ENCODE assay signal across 9 cellular contexts in genomic region chr3:141383555-141384129, GRCh38. TPM values are rescaled to one million over a fixed set of nuclear protein-coding genes. Genes with fewer than 3 reads are reported as not detected.
DNase-seq lines count a peak whose midpoint lies in the region; ATAC-seq and TF ChIP-seq lines count a peak whose summit lies in the region.
"Had no signal": no experiment of that assay in that cellular context is flagged by ENCODE, and none has a peak within 500 bp of the region (broad histone marks: within the 10 kb centered on the region; RNA-seq: fewer than 3 reads in every experiment).

No MANE protein-coding gene starts in this region.

- peaks cover 30 to 67% of the 10 kb centered on the region in 2 experiments for H3K79me1 ChIP-seq in IMR-90 (ENCODE audit: low read depth in 1 of 2, low read length in 2 of 2)

- H2BK5ac ChIP-seq in IMR-90 (ENCODE audit: low read depth, low read length, poor library complexity, severe bottlenecking): peak overlapping the region; percentile 91

- H3K36me3 ChIP-seq in A673 (ENCODE audit: insufficient read depth, low read length, poor library complexity, severe bottlenecking): no peaks in the 10 kb centered on the region
- H3K36me3 ChIP-seq in IMR-90 (ENCODE audit: control insufficient read depth, insufficient read depth, low read length): peaks cover 27% of the 10 kb centered on the region

- CTCF ChIA-PET in A673 (lab: Charles Lee): interaction anchor here (0.6 kb wide), 1 partner anchor 320 kb away, joined by 3 read pairs; no protein-coding TSS in a partner anchor
- CTCF ChIA-PET in IMR-90 (lab: Yijun Ruan, JAX): interaction anchor here (0.6 to 2.8 kb wide), 7 partner anchors 14 to 152 kb away, joined by 3 to 11 read pairs (median 4); partner anchors contain the start of gene PXYLP1
- CTCF ChIA-PET in GM10248 (lab: Yijun Ruan, JAX): interaction anchor here (0.8 to 10.6 kb wide), 15 partner anchors 9 to 79 kb away, joined by 3 to 143 read pairs (median 6); partner anchors contain the start of gene ZBTB38
- CTCF ChIA-PET in T-cell (lab: Charles Lee): interaction anchor here in 1 of 2 donors (0.6 to 0.9 kb wide), 3 partner anchors 23 to 284 kb away, joined by 3 to 6 read pairs (median 3); no protein-coding TSS in a partner anchor

- in situ Hi-C loops in IMR-90 (cut with MboI; ENCODE audit: low sequenced_read_pairs): no loop called here

- H3K9me1 ChIP-seq in IMR-90 (ENCODE audit: insufficient read depth, low read length): peaks cover 18% of the 10 kb centered on the region; the same call in 1 of the 2 replicates

- intact Hi-C loops in A673 (cut with micrococcal nuclease; ENCODE audit: unreplicated experiment): no loop called here
- intact Hi-C loops in IMR-90 (cut with micrococcal nuclease): loop anchor here (2.0 kb wide), 2 partner anchors 15 to 69 kb away; partner anchors contain the start of gene ZBTB38

- H2BK20ac ChIP-seq in IMR-90 (ENCODE audit: low read depth, low read length): peak overlapping the region; percentile 64

- H2BK120ac ChIP-seq in IMR-90 (ENCODE audit: low read depth, low read length): peak overlapping the region; percentile 86

- BruUV-seq in A673 (replicated peaks; lab: Mats Ljungman, UMichigan) (no TSS peak), IMR-90 (replicated peaks; lab: Mats Ljungman, UMichigan) (no TSS peak)

- peaks cover 2% of the 10 kb centered on the region for H3K36me3 Mint-ChIP-seq in mesothelial cell of epicardium
- no peaks in the 10 kb centered on the region for H3K36me3 Mint-ChIP-seq in T-cell

- ATAC-seq in IMR-90 (ENCODE audit: low read depth) (peak; percentile 52), GM18867 (IDR thresholded peaks at IDR 0.05; ENCODE audit: unreplicated experiment) (no peak), T-cell (replicated peaks in 1 of 4) (no peak)

- H3K27ac Mint-ChIP-seq in mesothelial cell of epicardium: peak overlapping the region; percentile 89
- H3K27ac Mint-ChIP-seq in T-cell: no peak overlapping the region

- H4K20me1 ChIP-seq in IMR-90 (ENCODE audit: insufficient read depth, low read length): no peaks in the 10 kb centered on the region

- H3K4me1 Mint-ChIP-seq in mesothelial cell of epicardium (peaks cover 59% of the 10 kb centered on the region), T-cell (peaks cover 0 to 22% (median 20%) of the 10 kb centered on the region in 3 donors)

- H3K4me3 ChIP-seq in A673 (ENCODE audit: low read depth, low read length, poor library complexity, severe bottlenecking) (peak overlapping the region; percentile 1), IMR-90 (ENCODE audit: insufficient read depth, low read depth, low read length) (peak overlapping the region; percentile 44)

- H3K56ac ChIP-seq in IMR-90 (ENCODE audit: extremely low read depth, insufficient read depth, low read length): peak overlapping the region; percentile 83

- H3K27ac ChIP-seq in A673 (ENCODE audit: low read depth, low read length, poor library complexity, severe bottlenecking): peak overlapping the region; percentile 10
- H3K27ac ChIP-seq in IMR-90 (ENCODE audit: insufficient read depth, low read length): peak overlapping the region; percentile 95

- no peak for TF ChIP-seq POLR2A in IMR-90 (IDR thresholded peaks at IDR 0.05; ENCODE audit: low read depth, low read length)

- H4K91ac ChIP-seq in IMR-90 (ENCODE audit: insufficient read depth, low read depth, low read length): peak overlapping the region; percentile 90

- H2AFZ ChIP-seq in IMR-90 (replicated peaks; ENCODE audit: low read length, poor library complexity): no peak overlapping the region

- dilution Hi-C loops in IMR-90 (cut with HindIII; ENCODE audit: low sequenced_read_pairs, unreplicated experiment): no loop called here

- peak overlapping the region; percentile 6 for H2AK9ac ChIP-seq in IMR-90 (replicated peaks; ENCODE audit: low read depth, low read length, poor library complexity)

- no peaks in the 10 kb centered on the region for H3K27me3 Mint-ChIP-seq in mesothelial cell of epicardium (ENCODE audit: low read depth)
- no peaks in the 10 kb centered on the region for H3K27me3 Mint-ChIP-seq in T-cell

- peak overlapping the region; percentile 86 for H2BK15ac ChIP-seq in IMR-90 (ENCODE audit: low read depth, low read length)

- peak overlapping the region; percentile 92 for H3K18ac ChIP-seq in IMR-90 (ENCODE audit: low read depth, low read length)

- no peaks in the 10 kb centered on the region for H3K9me3 Mint-ChIP-seq in mesothelial cell of epicardium
- no peaks in the 10 kb centered on the region for H3K9me3 Mint-ChIP-seq in T-cell

- H3K4me3 Mint-ChIP-seq in mesothelial cell of epicardium (peak overlapping the region; percentile 44), T-cell (no peak overlapping the region)

- H3K9me3 ChIP-seq in A673 (ENCODE audit: low read depth, low read length, poor library complexity, severe bottlenecking) (no peaks in the 10 kb centered on the region), IMR-90 (ENCODE audit: control insufficient read depth, insufficient read depth, low read length) (no peaks in the 10 kb centered on the region)

- H3K4me2 ChIP-seq in IMR-90 (ENCODE audit: low read depth, low read length): peak overlapping the region; percentile 91

- TF ChIP-seq CTCF in A673 (conservative IDR thresholded peaks at IDR 0.05; ENCODE audit: low read depth, low read length) (no peak), IMR-90 (conservative IDR thresholded peaks at IDR 0.05; ENCODE audit: low read depth, low read length) (no peak), mesothelial cell of epicardium (IDR thresholded peaks at IDR 0.05; ENCODE audit: unreplicated experiment) (no peak), GM10248 (IDR thresholded peaks at IDR 0.05; ENCODE audit: control extremely low read depth, extremely low read depth, low read depth, missing control alignments) (no peak)

- H3K9ac ChIP-seq in IMR-90 (ENCODE audit: low read depth, low read length): peak overlapping the region; percentile 88

- H3K4ac ChIP-seq in IMR-90 (ENCODE audit: low read depth, low read length): peak overlapping the region; percentile 82

- H3K14ac ChIP-seq in IMR-90 (replicated peaks; ENCODE audit: low read depth, low read length): peak overlapping the region; percentile 88

- H3K23ac ChIP-seq in IMR-90 (ENCODE audit: low read depth, low read length): peak overlapping the region; percentile 96

- POLR2A ChIA-PET in A673 (lab: Charles Lee; ENCODE audit: low non-redundant PET) (interaction anchor here (0.6 kb wide), 1 partner anchor 44 kb away, joined by 4 read pairs; no protein-coding TSS in a partner anchor), IMR-90 (lab: Charles Lee; ENCODE audit: unreplicated experiment) (interaction anchor here (1.0 to 2.2 kb wide), 2 partner anchors 17 to 29 kb away, joined by 3 to 9 read pairs; no protein-coding TSS in a partner anchor), GM10248 (lab: Yijun Ruan, JAX) (interaction anchor here (1.0 kb wide), 1 partner anchor 14 kb away, joined by 3 read pairs; no protein-coding TSS in a partner anchor), T-cell (lab: Charles Lee) (interaction anchor here (0.5 to 1.7 kb wide), 3 partner anchors 8 to 27 kb away, joined by 3 to 5 read pairs (median 3); no protein-coding TSS in a partner anchor)

- no peak for DNase-seq in A673 (ENCODE audit: low spot score)
- DNase-seq in IMR-90: peak; percentile 67
- DNase-seq in astrocyte of the hippocampus (ENCODE audit: low read depth, low spot score): peak; percentile 49
- no peak for DNase-seq in mesothelial cell of epicardium (ENCODE audit: low spot score in 2 of 2, unreplicated experiment in 2 of 2)
- DNase-seq in HT-29 (ENCODE audit: low spot score): no peak
- DNase-seq in GM10248 (ENCODE audit: extremely low spot score): no peak
- no peak for DNase-seq in T-cell
- DNase-seq: hippocampal formation had no signal

- WGBS in IMR-90 (ENCODE audit: extremely low coverage in 2 of 2, insufficient read length in 1 of 2), 2 experiments: no CpG with 5 or more reads among the region's 14 CpGs

- peak overlapping the region; percentile 75; the same call in 1 of the 2 replicates for H2AK5ac ChIP-seq in IMR-90 (ENCODE audit: low read depth, low read length)

- peak overlapping the region; percentile 94 for H4K5ac ChIP-seq in IMR-90 (ENCODE audit: low read depth, low read length)

- peak overlapping the region; percentile 67 to 80 for H4K8ac ChIP-seq in IMR-90 (ENCODE audit: low read depth in 2 of 2, low read length in 2 of 2)

- no peaks in the 10 kb centered on the region for H3K27me3 ChIP-seq in A673 (replicated peaks; ENCODE audit: insufficient read depth, low read depth, low read length, poor library complexity)
- no peaks in the 10 kb centered on the region for H3K27me3 ChIP-seq in IMR-90 (ENCODE audit: control insufficient read depth, insufficient read depth, low read length)

- no peak for TF ChIP-seq RAD21 in IMR-90 (IDR thresholded peaks at IDR 0.05; ENCODE audit: low read length)

- H3K4me1 ChIP-seq in A673 (ENCODE audit: insufficient read depth, low read length, poor library complexity, severe bottlenecking) (peaks cover 38% of the 10 kb centered on the region), IMR-90 (ENCODE audit: control insufficient read depth, insufficient read depth, low read length) (peaks cover 18% of the 10 kb centered on the region)

TF ChIP-seq in IMR-90, 13 proteins besides CTCF, POLR2A, EP300 and RAD21:
- TF ChIP-seq NFE2L2 (IDR thresholded peaks at IDR 0.05; ENCODE audit: low read depth, low read length): peak; percentile 62
- no peak for TF ChIP-seq CHD1 (IDR thresholded peaks at IDR 0.05; ENCODE audit: low read depth, low read length)
- no peak for TF ChIP-seq USF2 (IDR thresholded peaks at IDR 0.05; ENCODE audit: low read depth, low read length)
- 0 out of 2 replicates have a peak, but pooled peaks have one; percentile 11 for TF ChIP-seq BHLHE40 (IDR thresholded peaks at IDR 0.05; ENCODE audit: low read depth, low read length)
TF ChIP-seq in IMR-90: peak in this region for 2.

RNA-seq across cellular contexts. Expression of gene ZBTB38, which starts 15.3 kb away (rescaled TPM):
- 19.1 and 23.7 TPM in 2 replicates for total RNA-seq in A673 (2021)
- 230 and 274 TPM in 2 replicates for total RNA-seq in IMR-90 (2012; rRNA removed)
- 44.9 and 45.1 TPM in 2 replicates for polyA plus RNA-seq in IMR-90 (2012; rRNA removed)
- 15.3 and 16.3 TPM in 2 replicates for polyA plus RNA-seq in IMR-90 (2012; cell fraction: cytosol; rRNA removed)
- polyA plus RNA-seq in IMR-90 (2012; cell fraction: nucleus; rRNA removed; ENCODE audit: low replicate concordance): 12.9 and 53.4 TPM in 2 replicates
- 44.4 to 46.7 TPM (median 46.3 TPM) in 3 replicates for total RNA-seq in mesothelial cell of epicardium
- 22.9 and 23.1 TPM in 2 replicates for total RNA-seq in HT-29 (2014; rRNA removed; shearing (Covaris generic))
- total RNA-seq in T-cell: 10 to 100 TPM; 38.7 to 72.3 (median 58.2) TPM

Comparison
In these comparisons a context has a peak if more than half of its experiments do, and no peak if none do; other contexts are left out.
1. DNase-seq: peak in IMR-90 (single experiment) and astrocyte of the hippocampus (single experiment); none in A673 (single experiment), mesothelial cell of epicardium (0 of 2), HT-29 (single experiment), GM10248 (single experiment) and T-cell (0 of 34).